Comparison of ENCODE assay signal across 8 cellular contexts in the genomic region with DNA sequence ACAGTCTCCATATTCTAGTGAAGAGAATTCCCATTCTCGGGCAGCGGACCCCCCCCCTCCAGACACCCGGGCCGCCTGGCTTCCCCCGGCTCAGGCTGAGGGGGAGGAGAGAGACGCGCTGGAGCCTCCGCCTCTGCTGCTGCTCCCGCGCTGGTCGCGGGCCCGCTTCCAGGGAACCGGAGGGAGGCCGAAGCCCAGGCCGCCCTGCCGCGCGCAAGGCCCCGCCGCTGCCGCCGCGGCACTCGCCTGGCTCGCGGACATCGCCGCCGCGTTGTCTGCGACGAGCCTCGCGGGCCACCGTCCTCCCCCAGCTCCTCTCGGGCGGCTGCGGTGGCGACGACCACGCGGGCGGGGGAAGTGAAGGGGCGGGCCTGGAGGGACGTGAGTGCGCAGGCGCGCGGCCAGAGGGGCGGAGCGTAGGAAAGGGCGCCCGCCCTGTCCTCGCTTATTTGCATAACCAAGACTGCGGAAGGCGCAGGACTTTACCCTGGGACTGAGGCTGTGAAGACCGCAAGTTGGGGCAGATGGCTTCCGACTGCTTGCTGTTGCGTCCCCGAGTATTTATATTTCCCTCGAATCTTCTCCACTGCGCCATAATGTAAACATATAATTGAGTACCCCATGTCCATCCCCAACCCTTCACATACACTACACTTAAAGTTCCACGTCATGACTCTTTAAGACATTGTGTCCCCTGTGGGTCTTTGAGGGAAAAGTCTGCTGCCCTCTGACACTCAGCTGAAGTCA. TPM values are rescaled to one million over a fixed set of nuclear protein-coding genes. Genes with fewer than 3 reads are reported as not detected.
A peak's percentile ranks its signal among the peaks of the same experiment; 100 is the strongest.
DNase-seq lines count a peak whose midpoint lies in the region; ATAC-seq and TF ChIP-seq lines count a peak whose summit lies in the region.

A gene with protein sequence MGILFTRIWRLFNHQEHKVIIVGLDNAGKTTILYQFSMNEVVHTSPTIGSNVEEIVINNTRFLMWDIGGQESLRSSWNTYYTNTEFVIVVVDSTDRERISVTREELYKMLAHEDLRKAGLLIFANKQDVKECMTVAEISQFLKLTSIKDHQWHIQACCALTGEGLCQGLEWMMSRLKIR (minus strand): TSS at position 279 of the 747 bp plus-strand sequence. CDS start 245 bp downstream, at position 34.

- peak within 1 kb of the TSS; percentile 95 for H3K4me3 Mint-ChIP-seq in activated T-cell treated with anti-CD3 and anti-CD28 coated beads, Interleukin-2, amount 50 U/mL, for 4 hours

- no peaks in the 10 kb centered on the region for H3K9me3 ChIP-seq in Panc1 (ENCODE audit: control insufficient read depth, insufficient read depth, low read depth, low read length)
- no peaks in the 10 kb centered on the region for H3K9me3 ChIP-seq in esophagus muscularis mucosa
- H3K9me3 ChIP-seq in muscle layer of duodenum (ENCODE audit: control insufficient read depth in 1 of 2, low read length in 2 of 2): no peaks in the 10 kb centered on the region

- intact Hi-C loops in Panc1 (cut with micrococcal nuclease; ENCODE audit: unreplicated experiment) (no loop called here), esophagus muscularis mucosa (cut with DNase I) (loop anchor here (5.0 kb wide), 1 partner anchor 174 kb away; no protein-coding TSS in a partner anchor)

- no peaks in the 10 kb centered on the region for H3K27me3 ChIP-seq in Panc1 (ENCODE audit: control insufficient read depth, insufficient read depth, low read length)
- H3K27me3 ChIP-seq in esophagus muscularis mucosa: no peaks in the 10 kb centered on the region
- no peaks in the 10 kb centered on the region for H3K27me3 ChIP-seq in muscle layer of duodenum (ENCODE audit: low read depth, low read length)

- peak; percentile 57 for TF ChIP-seq POLR2A in esophagus muscularis mucosa (IDR thresholded peaks at IDR 0.05; ENCODE audit: low read depth)

- no peaks in the 10 kb centered on the region for H3K9me3 Mint-ChIP-seq in activated T-cell treated with anti-CD3 and anti-CD28 coated beads, Interleukin-2, amount 50 U/mL, for 4 hours

- peaks cover under 1% of the 10 kb centered on the region for H3K36me3 Mint-ChIP-seq in activated T-cell treated with anti-CD3 and anti-CD28 coated beads, Interleukin-2, amount 50 U/mL, for 4 hours (ENCODE audit: insufficient read depth)

- peak; percentile 93 for ATAC-seq in GM21723 (IDR thresholded peaks at IDR 0.05; ENCODE audit: unreplicated experiment)
- ATAC-seq in Panc1: peak; percentile 98
- peak; percentile 94 to 96 for ATAC-seq in activated T-cell treated with anti-CD3 and anti-CD28 coated beads, Interleukin-2, amount 50 U/mL, for 4 hours

- H3K4me3 ChIP-seq in Panc1 (ENCODE audit: low read depth in 2 of 2, low read length in 2 of 2) (peak within 1 kb of the TSS; percentile 83 to 99), esophagus muscularis mucosa (peak within 1 kb of the TSS; percentile 80 to 94 (median 86)), muscle layer of duodenum (ENCODE audit: low read depth in 1 of 2, low read length in 2 of 2) (peak within 1 kb of the TSS; percentile 95 to 97)

- no peak for TF ChIP-seq EP300 in esophagus muscularis mucosa (IDR thresholded peaks at IDR 0.05)

- H3K4me1 ChIP-seq in Panc1 (ENCODE audit: control insufficient read depth, insufficient read depth, low read length): peaks cover 28% of the 10 kb centered on the region
- peaks cover 17 to 47% (median 46%) of the 10 kb centered on the region in 4 donors for H3K4me1 ChIP-seq in esophagus muscularis mucosa
- peaks cover 4 to 28% of the 10 kb centered on the region in 2 donors for H3K4me1 ChIP-seq in muscle layer of duodenum (ENCODE audit: control insufficient read depth in 1 of 2, insufficient read depth in 2 of 2, low read length in 2 of 2)

- TF ChIP-seq CTCF in Panc1 (IDR thresholded peaks at IDR 0.05): no peak
- TF ChIP-seq CTCF in esophagus muscularis mucosa (IDR thresholded peaks at IDR 0.05): peak in 1 of 3 experiments; percentile 18

- H3K4me1 Mint-ChIP-seq in activated T-cell treated with anti-CD3 and anti-CD28 coated beads, Interleukin-2, amount 50 U/mL, for 4 hours (ENCODE audit: low read depth): peaks cover 45% of the 10 kb centered on the region

- 0% methylated on average over 19 of the region's 64 CpGs for WGBS in esophagus muscularis mucosa

- DNase-seq in DMS53 (lab: John Stamatoyannopoulos, UW) (peak; percentile 88), KG1 (lab: John Stamatoyannopoulos, UW) (peak; percentile 96), Panc1 (ENCODE audit: low read depth, low spot score) (peak; percentile 75), esophagus muscularis mucosa (ENCODE audit: extremely low spot score) (peak; percentile 98)
- peak; percentile 94 for DNase-seq in activated T-cell treated with anti-CD3 and anti-CD28 coated beads, Interleukin-2, amount 50 U/mL, for 4 hours
- peak; percentile 83 to 92 for DNase-seq in stimulated activated CD8-positive, alpha-beta memory T cell treated with anti-CD3 and anti-CD28 coated beads, Interleukin-7, amount 100 ng/mL, for 4 hours (ENCODE audit: low read depth in 2 of 2)

- in situ Hi-C loops in Panc1 (cut with HindIII; ENCODE audit: low pct_unique_long_range_greater_than_20kb, low sequenced_read_pairs): no loop called here

- peak within 1 kb of the TSS; percentile 92 for H3K27ac ChIP-seq in Panc1 (ENCODE audit: low read length)
- peak within 1 kb of the TSS; percentile 87 to 92 (median 89) for H3K27ac ChIP-seq in esophagus muscularis mucosa (replicated peaks in 1 of 4)
- peak within 1 kb of the TSS; percentile 89 for H3K27ac ChIP-seq in muscle layer of duodenum (ENCODE audit: low read length)

- POLR2A ChIA-PET in Panc1 (lab: Charles Lee): interaction anchor here (0.7 kb wide), 2 partner anchors 357 to 566 kb away, joined by 5 read pairs; no protein-coding TSS in a partner anchor

- no TSS peak for BruUV-seq in Panc1 (replicated peaks; lab: Mats Ljungman, UMichigan)

- peaks cover 2% of the 10 kb centered on the region for H3K27me3 Mint-ChIP-seq in activated T-cell treated with anti-CD3 and anti-CD28 coated beads, Interleukin-2, amount 50 U/mL, for 4 hours (ENCODE audit: low read depth)

- peaks cover 2% of the 10 kb centered on the region; the same call in 1 of the 2 replicates for H3K36me3 ChIP-seq in Panc1 (ENCODE audit: control insufficient read depth, insufficient read depth, low read length)
- H3K36me3 ChIP-seq in esophagus muscularis mucosa: no peaks in the 10 kb centered on the region
- no peaks in the 10 kb centered on the region for H3K36me3 ChIP-seq in muscle layer of duodenum (ENCODE audit: control insufficient read depth in 1 of 2, insufficient read depth in 2 of 2, low read length in 2 of 2)

- CTCF ChIA-PET in Panc1 (lab: Charles Lee): no interaction called here

RNA-seq across cellular contexts. Expression of the gene that starts here (rescaled TPM):
- total RNA-seq in Panc1 (2021; ENCODE audit: unreplicated experiment) (47.5 TPM), esophagus muscularis mucosa (10 to 100 TPM; 60.1 to 82.2 (median 64.3) TPM)
- 24.4 TPM for polyA plus RNA-seq in Panc1 (2012; ENCODE audit: insufficient read length)
- 10 to 100 TPM; 68.7 to 83.1 (median 81.2) TPM for total RNA-seq in activated T-cell treated with anti-CD3 and anti-CD28 coated beads, Interleukin-2, amount 50 U/mL, for 4 hours

Comparison
In these comparisons a context has a peak if more than half of its experiments do, and no peak if none do; other contexts are left out.
1. Peak in every context shown above with its lines: DNase-seq, ATAC-seq, H3K4me3 ChIP-seq and H3K27ac ChIP-seq.